8 cellular contexts compared by ENCODE assay signal in genomic region chr17:17890773-17891759, GRCh38. TPM values are rescaled to one million over a fixed set of nuclear protein-coding genes. Genes with fewer than 3 reads are reported as not detected.
DNase-seq lines count a peak whose midpoint lies in the region; ATAC-seq and TF ChIP-seq lines count a peak whose summit lies in the region.

No MANE protein-coding gene starts in this region.

- TF ChIP-seq POLR2A in esophagus squamous epithelium (IDR thresholded peaks at IDR 0.05): no peak

- no peak overlapping the region for H2AFZ ChIP-seq in osteoblast (ENCODE audit: low read length)

- H3K4me3 ChIP-seq in A673 (ENCODE audit: low read depth, low read length, poor library complexity, severe bottlenecking): no peak overlapping the region
- no peak overlapping the region for H3K4me3 ChIP-seq in GM12875 (ENCODE audit: low read depth, low read length)
- no peak overlapping the region for H3K4me3 ChIP-seq in esophagus squamous epithelium
- no peak overlapping the region for H3K4me3 ChIP-seq in osteoblast (ENCODE audit: insufficient read depth, low read length)

- H3K4me1 ChIP-seq in A673 (ENCODE audit: insufficient read depth, low read length, poor library complexity, severe bottlenecking) (peaks cover 5% of the 10 kb centered on the region), esophagus squamous epithelium (peaks cover 11 to 30% (median 11%) of the 10 kb centered on the region in 3 donors), osteoblast (ENCODE audit: insufficient read depth, low read length) (peaks cover 13% of the 10 kb centered on the region)

- BruUV-seq in A673 (replicated peaks; lab: Mats Ljungman, UMichigan): no TSS peak

- H3K79me2 ChIP-seq in osteoblast (ENCODE audit: insufficient read depth, low read length): no peaks in the 10 kb centered on the region

- intact Hi-C loops in A673 (cut with micrococcal nuclease; ENCODE audit: unreplicated experiment) (no loop called here), esophagus squamous epithelium (cut with DNase I) (loop anchor here (10.0 kb wide), 1 partner anchor 124 kb away; no protein-coding TSS in a partner anchor)

- H3K9me3 ChIP-seq in A673 (ENCODE audit: low read depth, low read length, poor library complexity, severe bottlenecking): no peaks in the 10 kb centered on the region
- no peaks in the 10 kb centered on the region for H3K9me3 ChIP-seq in esophagus squamous epithelium
- no peaks in the 10 kb centered on the region for H3K9me3 ChIP-seq in osteoblast (ENCODE audit: low read depth, low read length)

- peak; percentile 59 for DNase-seq in A673 (ENCODE audit: low spot score)
- DNase-seq in NCI-H774 (lab: John Stamatoyannopoulos, UW): peak; percentile 3
- peak; percentile 39 for DNase-seq in activated CD8-positive, alpha-beta memory T cell treated with anti-CD3 and anti-CD28 coated beads, Interleukin-2, amount 50 U/mL, for 4 hours
- DNase-seq in esophagus squamous epithelium (lab: John Stamatoyannopoulos, UW): no peak
- DNase-seq in osteoblast (ENCODE audit: insufficient read length, low spot score, missing footprints): peak; percentile 92

- H3K4me2 ChIP-seq in osteoblast (ENCODE audit: insufficient read depth, low read length): no peak overlapping the region

- 97% methylated on average over 2 to 3 of the region's 5 CpGs for WGBS in esophagus squamous epithelium, 2 donors

- H3K36me3 ChIP-seq in A673 (ENCODE audit: insufficient read depth, low read length, poor library complexity, severe bottlenecking): no peaks in the 10 kb centered on the region
- H3K36me3 ChIP-seq in esophagus squamous epithelium: peaks cover 5 to 91% (median 8%) of the 10 kb centered on the region in 3 donors
- H3K36me3 ChIP-seq in osteoblast (ENCODE audit: insufficient read depth, low read length): peaks cover 32% of the 10 kb centered on the region

- H4K20me1 ChIP-seq in osteoblast (ENCODE audit: insufficient read depth, low read length): peaks cover 7% of the 10 kb centered on the region

- POLR2A ChIA-PET in A673 (lab: Charles Lee; ENCODE audit: low non-redundant PET): no interaction called here

- H3K27me3 ChIP-seq in A673 (replicated peaks; ENCODE audit: insufficient read depth, low read depth, low read length, poor library complexity) (no peaks in the 10 kb centered on the region), esophagus squamous epithelium (no peaks in the 10 kb centered on the region), osteoblast (ENCODE audit: insufficient read depth, low read length) (no peaks in the 10 kb centered on the region)

- no peak for ATAC-seq in GM19397 (IDR thresholded peaks at IDR 0.05; ENCODE audit: unreplicated experiment)
- ATAC-seq in GM18907 (IDR thresholded peaks at IDR 0.05; ENCODE audit: unreplicated experiment): no peak

- TF ChIP-seq CTCF in A673 (conservative IDR thresholded peaks at IDR 0.05; ENCODE audit: low read depth, low read length) (peak; percentile 71), GM12875 (IDR thresholded peaks at IDR 0.05; ENCODE audit: borderline replicate concordance, insufficient read depth, low read depth, low read length) (peak; percentile 69), esophagus squamous epithelium (IDR thresholded peaks at IDR 0.05) (peak in 5 of 6 experiments; percentile 42 to 74 (median 58)), osteoblast (IDR thresholded peaks at IDR 0.05; ENCODE audit: extremely low read depth, low read depth, low read length) (peak; percentile 93)

- CTCF ChIA-PET in A673 (lab: Charles Lee): interaction anchor here (0.5 to 3.1 kb wide), 3 partner anchors 22 to 126 kb away, joined by 5 to 15 read pairs (median 12); no protein-coding TSS in a partner anchor

- H3K27ac ChIP-seq in A673 (ENCODE audit: low read depth, low read length, poor library complexity, severe bottlenecking) (no peak overlapping the region), esophagus squamous epithelium (no peak overlapping the region), osteoblast (ENCODE audit: low read depth, low read length) (no peak overlapping the region)

RNA-seq across cellular contexts. Expression of gene SREBF1, which starts 54.3 kb away (rescaled TPM):
- total RNA-seq in A673 (2021): 240 and 328 TPM in 2 replicates
- 100 to 1,000 TPM in 2 of 4 donors, 10 to 100 TPM in 2; 55.0 to 137 (median 108) TPM for total RNA-seq in esophagus squamous epithelium
- 115 and 133 TPM in 2 replicates for total RNA-seq in osteoblast
